Comparison of ENCODE assay signal across 20 cellular contexts in genomic region chr6:69663215-69663614, GRCh38.
"Had no signal": no experiment of that assay in that cellular context is flagged by ENCODE, and none has a peak within 500 bp of the region (broad histone marks: within the 10 kb centered on the region; RNA-seq: fewer than 3 reads in every experiment).

No MANE protein-coding gene starts in this region.

- H3K27me3 ChIP-seq: stomach had no signal

- H3K36me3 ChIP-seq: left ventricle myocardium inferior, stomach had no signal

- ATAC-seq: activated CD8-positive, alpha-beta memory T cell treated with anti-CD3 and anti-CD28 coated beads, Interleukin-2, amount 10 ng/mL, durations not matched to agents 7 days and 5 days; effector memory CD8-positive, alpha-beta T cell; sciatic nerve; stimulated activated effector memory CD8-positive, alpha-beta T cell treated with anti-CD3 and anti-CD28 coated beads, Interleukin-12 subunit alpha, Interleukin-12 subunit beta, amount 100 ng/mL, for 72 hours had no signal

- DNase-seq: activated B cell treated with CpG ODN at 0.5 μM for 24 hours; activated CD4-positive, alpha-beta memory T cell treated with anti-CD3 and anti-CD28 coated beads, Interleukin-2, amount 10 ng/mL, durations not matched to agents 7 days and 5 days; activated CD4-positive, alpha-beta T cell treated with anti-CD3 and anti-CD28 coated beads for 48 hours; activated CD8-positive, alpha-beta memory T cell treated with anti-CD3 and anti-CD28 coated beads, Interleukin-2, amount 10 ng/mL, durations not matched to agents 7 days and 5 days; activated naive CD8-positive, alpha-beta T cell treated with anti-CD3 and anti-CD28 coated beads for 36 hours; amniotic stem cell; caudate nucleus; effector memory CD8-positive, alpha-beta T cell; immature natural killer cell; kidney glomerular epithelial cell; left ventricle myocardium inferior; mammary epithelial cell; midbrain; nephron progenitor cell; nucleus accumbens; stimulated activated CD4-positive, alpha-beta T cell treated with anti-CD3 and anti-CD28 coated beads, Interleukin-4, amount 100 ng/mL, for 24 hours; stomach had no signal

- H3K4me3 ChIP-seq: left ventricle myocardium inferior, smooth muscle cell, stomach had no signal
